20 cellular contexts compared by ENCODE assay signal in the genomic region with DNA sequence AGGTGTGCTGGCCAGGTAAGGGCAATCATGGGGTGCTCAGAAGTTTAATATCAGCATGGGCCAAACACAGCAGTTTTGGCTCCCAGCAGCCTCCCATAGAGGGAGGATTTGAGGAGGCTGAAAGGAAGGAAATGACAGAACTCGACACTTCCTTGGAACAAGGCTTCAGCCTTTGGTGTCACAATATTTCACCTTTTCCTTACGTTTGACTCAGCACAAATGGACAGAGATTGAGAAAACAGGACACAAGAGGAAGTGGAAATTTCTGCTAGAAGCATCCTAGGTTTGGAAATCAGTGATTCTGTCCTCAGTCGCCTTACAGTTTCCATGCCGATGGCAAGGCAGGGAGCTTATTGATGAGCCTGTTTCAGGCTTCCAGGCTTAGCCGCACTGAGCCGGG.
"Had no signal": no experiment of that assay in that cellular context is flagged by ENCODE, and none has a peak within 500 bp of the region (broad histone marks: within the 10 kb centered on the region; RNA-seq: fewer than 3 reads in every experiment).

No MANE protein-coding gene starts in this region.

- H3K27ac ChIP-seq: brain microvascular endothelial cell, testis had no signal

- DNase-seq: activated CD4-positive, alpha-beta T cell treated with anti-CD3 and anti-CD28 coated beads, Interleukin-2, amount 10 ng/mL, durations not matched to agents 7 days and 5 days; activated CD8-positive, alpha-beta T cell treated with anti-CD3 and anti-CD28 coated beads, Interleukin-2, amount 10 ng/mL, durations not matched to agents 7 days and 5 days; activated naive CD4-positive, alpha-beta T cell treated with anti-CD3 and anti-CD28 coated beads, Interleukin-2, amount 10 ng/mL, durations not matched to agents 7 days and 5 days; activated naive CD8-positive, alpha-beta T cell treated with anti-CD3 and anti-CD28 coated beads, Interleukin-2, amount 50 U/mL, for 24 hours; activated T-cell treated with anti-CD3 and anti-CD28 coated beads, Interleukin-2, amount 50 U/mL, for 24 hours; anterior cingulate cortex; brain microvascular endothelial cell; immature natural killer cell; kidney glomerular epithelial cell; occipital lobe; stimulated activated CD4-positive, alpha-beta T cell treated with anti-CD3 and anti-CD28 coated beads, Interleukin-4, amount 100 ng/mL, for 4 hours; T1000; testis had no signal

- H3K27me3 ChIP-seq: brain microvascular endothelial cell, testis had no signal

- H3K9me3 ChIP-seq: testis had no signal

- ATAC-seq: activated CD4-positive, CD25-positive, alpha-beta regulatory T cell treated with anti-CD3 and anti-CD28 coated beads, Interleukin-2, amount 50 U/mL, for 24 hours; activated CD8-positive, alpha-beta T cell treated with anti-CD3 and anti-CD28 coated beads, Interleukin-2, amount 10 ng/mL, durations not matched to agents 7 days and 5 days; activated naive CD8-positive, alpha-beta T cell treated with anti-CD3 and anti-CD28 coated beads, Interleukin-2, amount 50 U/mL, for 24 hours; stimulated activated memory B cell treated with anti-CD40 and anti-IgM and Interleukin-4, amounts not matched to agents 10 μg/mL and 1 μg/mL and 100 μg/mL, for 72 hours had no signal

- H3K4me3 ChIP-seq: coronary artery, lung, smooth muscle cell, testis had no signal

- H3K4me2 ChIP-seq: smooth muscle cell had no signal

- FAIRE-seq: endometrium, frontal cortex had no signal

- H3K36me3 ChIP-seq: brain microvascular endothelial cell had no signal
